In the genomic region with DNA sequence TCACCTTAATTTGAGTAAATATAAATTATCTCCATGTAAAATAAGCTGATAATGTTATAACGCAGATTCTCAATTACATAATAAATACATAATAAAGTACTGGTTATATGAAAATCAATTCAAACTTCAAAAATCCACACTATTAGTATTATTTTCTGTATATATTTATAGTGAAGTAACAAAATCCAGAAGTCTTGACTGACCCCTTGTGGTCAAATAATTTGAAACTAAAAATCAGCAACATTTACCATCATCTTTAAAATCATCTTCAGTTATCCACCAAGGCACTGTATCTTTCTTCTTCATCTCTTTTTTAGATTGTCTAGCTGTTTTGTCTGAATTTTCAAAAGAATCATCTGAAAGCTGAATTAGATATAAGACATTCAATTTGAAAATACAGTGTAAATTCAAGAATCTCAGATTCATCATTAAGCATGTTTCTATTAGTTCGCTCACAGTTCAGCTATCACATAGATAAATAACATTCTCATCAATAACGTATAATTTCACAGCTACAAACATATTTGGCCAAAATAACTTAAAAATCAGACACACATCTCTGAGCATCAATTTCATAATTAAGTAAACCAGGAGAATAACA, we compare ENCODE assay signal across 8 cellular contexts. TPM values are rescaled to one million over a fixed set of nuclear protein-coding genes. Genes with fewer than 3 reads are reported as not detected.
DNase-seq lines count a peak whose midpoint lies in the region; ATAC-seq and TF ChIP-seq lines count a peak whose summit lies in the region.

No MANE protein-coding gene starts in this region.

- H3K4me3 ChIP-seq in CD4-positive, alpha-beta memory T cell (ENCODE audit: low read length in 2 of 2): no peak overlapping the region
- no peak overlapping the region for H3K4me3 ChIP-seq in HEK293 (ENCODE audit: low read depth, low read length)
- no peak overlapping the region for H3K4me3 ChIP-seq in astrocyte of the cerebellum (ENCODE audit: low read depth, low read length)

- DNase-seq in CD4-positive, alpha-beta memory T cell: peak in 4 of 5 donors; percentile 5 to 16 (median 8)
- DNase-seq in astrocyte of the cerebellum (ENCODE audit: low read depth) (peak; percentile 27), lung microvascular endothelial cell (ENCODE audit: low read depth in 2 of 2) (peak; percentile 48 to 61)
- DNase-seq in activated naive CD4-positive, alpha-beta T cell treated with anti-CD3 and anti-CD28 coated beads for 36 hours: no peak

- H3K27ac Mint-ChIP-seq in CD4-positive, alpha-beta memory T cell: no peak overlapping the region
- H3K27ac Mint-ChIP-seq in activated naive CD4-positive, alpha-beta T cell treated with anti-CD3 and anti-CD28 coated beads for 36 hours: no peak overlapping the region

- H3K27me3 ChIP-seq in CD4-positive, alpha-beta memory T cell (ENCODE audit: insufficient read depth, low read length): no peaks in the 10 kb centered on the region

- no peaks in the 10 kb centered on the region for H3K27me3 Mint-ChIP-seq in CD4-positive, alpha-beta memory T cell
- H3K27me3 Mint-ChIP-seq in activated naive CD4-positive, alpha-beta T cell treated with anti-CD3 and anti-CD28 coated beads for 36 hours (ENCODE audit: low read depth): no peaks in the 10 kb centered on the region

- H3K36me3 Mint-ChIP-seq in CD4-positive, alpha-beta memory T cell: peaks cover 3 to 7% of the 10 kb centered on the region in 2 donors
- H3K36me3 Mint-ChIP-seq in activated naive CD4-positive, alpha-beta T cell treated with anti-CD3 and anti-CD28 coated beads for 36 hours (ENCODE audit: low read depth): peaks cover 1% of the 10 kb centered on the region

- no peaks in the 10 kb centered on the region for H3K9me3 Mint-ChIP-seq in CD4-positive, alpha-beta memory T cell
- H3K9me3 Mint-ChIP-seq in activated naive CD4-positive, alpha-beta T cell treated with anti-CD3 and anti-CD28 coated beads for 36 hours: no peaks in the 10 kb centered on the region

- peaks cover 2% of the 10 kb centered on the region for H3K4me1 ChIP-seq in CD4-positive, alpha-beta memory T cell (ENCODE audit: insufficient read depth, low read length)
- H3K4me1 ChIP-seq in HEK293 (ENCODE audit: control insufficient read depth, insufficient read depth, low read length): no peaks in the 10 kb centered on the region

- TF ChIP-seq CTCF in HEK293 (tag by site-specific recombination; IDR thresholded peaks at IDR 0.05) (no peak), astrocyte of the cerebellum (IDR thresholded peaks at IDR 0.05; ENCODE audit: low read depth, low read length, missing control alignments) (no peak)

- in situ Hi-C loops in astrocyte of the cerebellum (cut with HindIII; ENCODE audit: low sequenced_read_pairs): no loop called here

- CTCF ChIA-PET in CD4-positive, alpha-beta memory T cell (lab: Charles Lee; ENCODE audit: partially characterized antibody): interaction anchor here (0.7 to 1.5 kb wide), 7 partner anchors 12 to 606 kb away, joined by 3 to 6 read pairs (median 3); no protein-coding TSS in a partner anchor
- CTCF ChIA-PET in HEK293 (lab: Yijun Ruan, JAX): interaction anchor here (0.6 to 5.2 kb wide), 29 partner anchors 10 to 1143 kb away, joined by 3 to 42 read pairs (median 3); partner anchors contain the start of gene CYB5R4
- CTCF ChIA-PET in activated naive CD4-positive, alpha-beta T cell treated with anti-CD3 and anti-CD28 coated beads for 36 hours (lab: Charles Lee): interaction anchor here (0.7 to 1.8 kb wide), 8 partner anchors 9 to 707 kb away, joined by 3 to 5 read pairs (median 4); no protein-coding TSS in a partner anchor

- ATAC-seq in GM19455 (IDR thresholded peaks at IDR 0.05; ENCODE audit: unreplicated experiment) (no peak), HG03439 (IDR thresholded peaks at IDR 0.05; ENCODE audit: unreplicated experiment) (no peak), HG03460 (IDR thresholded peaks at IDR 0.05; ENCODE audit: unreplicated experiment) (no peak)

- H3K27ac ChIP-seq in CD4-positive, alpha-beta memory T cell (ENCODE audit: low read depth, low read length): no peak overlapping the region
- H3K27ac ChIP-seq in HEK293 (ENCODE audit: extremely low read depth, low read depth, low read length): no peak overlapping the region

- H3K36me3 ChIP-seq in CD4-positive, alpha-beta memory T cell (ENCODE audit: insufficient read depth, low read length): no peaks in the 10 kb centered on the region
- peaks cover 0 to 29% of the 10 kb centered on the region in 2 experiments; a peak in 1 of 3 replicates for H3K36me3 ChIP-seq in HEK293 (ENCODE audit: control insufficient read depth in 2 of 2, insufficient read depth in 1 of 2, low read length in 2 of 2)

- POLR2A ChIA-PET in CD4-positive, alpha-beta memory T cell (lab: Charles Lee; ENCODE audit: partially characterized antibody): no interaction called here
- POLR2A ChIA-PET in HEK293 (lab: Yijun Ruan, JAX): no interaction called here

- H3K9me3 ChIP-seq in CD4-positive, alpha-beta memory T cell (ENCODE audit: control insufficient read depth in 1 of 2, low read length in 2 of 2): no peaks in the 10 kb centered on the region
- no peaks in the 10 kb centered on the region for H3K9me3 ChIP-seq in HEK293 (ENCODE audit: control insufficient read depth, insufficient read depth, low read depth, low read length)

- intact Hi-C loops in CD4-positive, alpha-beta memory T cell (cut with micrococcal nuclease): loop anchor here (1.0 to 10.0 kb wide), 2 partner anchors 337 to 996 kb away; no protein-coding TSS in a partner anchor
- intact Hi-C loops in activated naive CD4-positive, alpha-beta T cell treated with anti-CD3 and anti-CD28 coated beads for 36 hours (cut with micrococcal nuclease): loop anchor here (1.0 to 2.0 kb wide), 3 partner anchors 337 to 998 kb away; no protein-coding TSS in a partner anchor

- peaks cover 4 to 7% (median 4%) of the 10 kb centered on the region in 4 donors for H3K4me1 Mint-ChIP-seq in CD4-positive, alpha-beta memory T cell
- peaks cover 4% of the 10 kb centered on the region for H3K4me1 Mint-ChIP-seq in activated naive CD4-positive, alpha-beta T cell treated with anti-CD3 and anti-CD28 coated beads for 36 hours (ENCODE audit: low read depth)

- no peak overlapping the region for H3K4me3 Mint-ChIP-seq in CD4-positive, alpha-beta memory T cell
- no peak overlapping the region for H3K4me3 Mint-ChIP-seq in activated naive CD4-positive, alpha-beta T cell treated with anti-CD3 and anti-CD28 coated beads for 36 hours

TF ChIP-seq in HEK293, 187 proteins besides CTCF, POLR2A, EP300 and RAD21:
- TF ChIP-seq ZNF654 (tag by site-specific recombination; IDR thresholded peaks at IDR 0.05; ENCODE audit: low read depth): peak; percentile 61
- no peak for TF ChIP-seq ZNF341 (tag by site-specific recombination; IDR thresholded peaks at IDR 0.05; ENCODE audit: low read depth)

RNA-seq across cellular contexts. Expression of gene CEP162, which starts 6.5 kb away (rescaled TPM):
- 10 to 100 TPM; 10.3 to 10.4 TPM for total RNA-seq in CD4-positive, alpha-beta memory T cell
- 1 to 10 TPM in 1 of 2 donors, under 1 TPM in 1; 0.60 to 7.1 TPM for polyA plus RNA-seq in CD4-positive, alpha-beta memory T cell
- 3.0 and 3.3 TPM in 2 replicates for total RNA-seq in lung microvascular endothelial cell
- 1 to 10 TPM; 4.4 to 5.0 TPM for total RNA-seq in activated naive CD4-positive, alpha-beta T cell treated with anti-CD3 and anti-CD28 coated beads for 36 hours
